In the genomic region with DNA sequence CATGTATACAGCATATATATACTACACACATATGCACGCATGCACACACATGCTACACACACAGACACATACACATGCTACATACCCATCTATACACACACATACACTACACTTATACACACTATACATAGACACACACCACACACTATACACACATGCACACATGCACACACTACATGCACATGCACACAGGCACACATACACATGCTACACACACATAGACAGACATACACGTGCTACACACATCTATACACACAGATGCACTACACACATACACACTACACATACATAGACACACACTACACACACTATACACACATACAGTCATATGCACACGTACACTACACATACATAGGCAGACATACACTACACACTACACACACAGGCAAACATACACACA, we compare ENCODE assay signal across 17 cellular contexts. TPM values are rescaled to one million over a fixed set of nuclear protein-coding genes. Genes with fewer than 3 reads are reported as not detected.
DNase-seq lines count a peak whose midpoint lies in the region; ATAC-seq, FAIRE-seq and TF ChIP-seq lines count a peak whose summit lies in the region.
"Had no signal": no experiment of that assay in that cellular context is flagged by ENCODE, and none has a peak within 500 bp of the region (broad histone marks: within the 10 kb centered on the region; RNA-seq: fewer than 3 reads in every experiment).

No MANE protein-coding gene starts in this region.

- TF ChIP-seq EP300 in H1 (IDR thresholded peaks at IDR 0.05; ENCODE audit: borderline replicate concordance in 1 of 2, low read depth in 2 of 2, low read length in 2 of 2), result no peak

- no peak overlapping the region for H3K14ac ChIP-seq in H1 (ENCODE audit: insufficient read length)

- no peaks in the 10 kb centered on the region for H3K36me3 ChIP-seq in H1 (ENCODE audit: control insufficient read depth in 2 of 4, insufficient read depth in 4 of 4, low read length in 3 of 4)
- no peaks in the 10 kb centered on the region for H3K36me3 ChIP-seq in neural progenitor cell
- no peaks in the 10 kb centered on the region for H3K36me3 ChIP-seq in uterus
- H3K36me3 ChIP-seq in lower lobe of right lung, result no peaks in the 10 kb centered on the region
- H3K36me3 ChIP-seq: BE2C had no signal

- H3K18ac ChIP-seq in H1 (ENCODE audit: extremely low read depth, low read length), result no peak overlapping the region

- H3K27ac ChIP-seq in H1 (ENCODE audit: low read depth, low read length) (no peak overlapping the region), neural progenitor cell (no peak overlapping the region), uterus (no peak overlapping the region), lower lobe of right lung (no peak overlapping the region)
- H3K27ac ChIP-seq: A549, C4-2B, GM23248 had no signal

- H3F3A ChIP-seq in neural progenitor cell (ENCODE audit: low read depth), result peaks cover 13% of the 10 kb centered on the region

- no peak overlapping the region; the same call in 1 of the 2 replicates for H2BK15ac ChIP-seq in H1 (ENCODE audit: low read length)

- no peak overlapping the region for H3K23ac ChIP-seq in H1 (ENCODE audit: insufficient read length)

- H2BK5ac ChIP-seq in H1 (ENCODE audit: low read depth, low read length), result no peak overlapping the region; the same call in 1 of the 2 replicates

- H3K56ac ChIP-seq in H1 (replicated peaks; ENCODE audit: insufficient read length, low read depth, low read length), result no peak overlapping the region

- H3K4me3 Mint-ChIP-seq in neural progenitor cell, result peak overlapping the region; percentile 19
- H3K4me3 Mint-ChIP-seq: CD4-positive, alpha-beta memory T cell had no signal

- H2BK120ac ChIP-seq in H1 (replicated peaks; ENCODE audit: low read depth, low read length), result no peak overlapping the region

- H3K27me3 ChIP-seq in H1 (replicated peaks in 1 of 4; ENCODE audit: control insufficient read depth in 3 of 4, extremely low read depth in 1 of 4, insufficient read depth in 3 of 4, low read length in 3 of 4) (no peaks in the 10 kb centered on the region), neural progenitor cell (peaks cover 31% of the 10 kb centered on the region), uterus (peaks cover 0 to 10% of the 10 kb centered on the region in 2 donors), lower lobe of right lung (ENCODE audit: low read depth) (peaks cover 17% of the 10 kb centered on the region)
- H3K27me3 ChIP-seq: BE2C had no signal

- H4K91ac ChIP-seq in H1 (replicated peaks; ENCODE audit: insufficient read length, low read length), result no peak overlapping the region

- H3K4me3 ChIP-seq in H1 (ENCODE audit: extremely low read depth in 1 of 4, insufficient read depth in 2 of 4, low read depth in 3 of 4, low read length in 4 of 4) (no peak overlapping the region), neural progenitor cell (no peak overlapping the region), uterus (no peak overlapping the region), lower lobe of right lung (no peak overlapping the region)
- H3K4me3 ChIP-seq: A549, GM23248 had no signal

- peaks cover 0 to 4% of the 10 kb centered on the region in 2 experiments; a peak in 1 of 4 replicates for H3K79me2 ChIP-seq in H1 (ENCODE audit: control insufficient read depth in 1 of 2, insufficient read depth in 2 of 2, low read length in 2 of 2)
- H3K79me2 ChIP-seq in neural progenitor cell (ENCODE audit: low read depth), result no peaks in the 10 kb centered on the region

- H2AFZ ChIP-seq in H1 (ENCODE audit: low read length), result no peak overlapping the region
- H2AFZ ChIP-seq in neural progenitor cell (replicated peaks), result no peak overlapping the region
- H2AFZ ChIP-seq: GM23248 had no signal

- H3K9me3 ChIP-seq in H1 (ENCODE audit: insufficient read depth in 2 of 2, low read depth in 1 of 2, low read length in 1 of 2) (no peaks in the 10 kb centered on the region; a peak in 1 of 4 replicates), neural progenitor cell (ENCODE audit: low read depth) (no peaks in the 10 kb centered on the region), uterus (no peaks in the 10 kb centered on the region), lower lobe of right lung (peaks cover 8% of the 10 kb centered on the region)
- H3K9me3 ChIP-seq: BE2C had no signal

- no peak overlapping the region for H3K27ac Mint-ChIP-seq in neural progenitor cell
- H3K27ac Mint-ChIP-seq: CD4-positive, alpha-beta memory T cell had no signal

- no peak for TF ChIP-seq RAD21 in H1 (IDR thresholded peaks at IDR 0.05 in 1 of 2, conservative IDR thresholded peaks at IDR 0.05 in 1 of 2; ENCODE audit: low read depth in 2 of 2, low read length in 2 of 2)

- no peak overlapping the region for H4K5ac ChIP-seq in H1 (ENCODE audit: insufficient read length, low read depth, low read length)

- H3K23me2 ChIP-seq in H1 (ENCODE audit: low read depth, low read length), result peaks cover 6% of the 10 kb centered on the region

- peaks cover 18% of the 10 kb centered on the region for H3K27me3 Mint-ChIP-seq in neural progenitor cell (ENCODE audit: insufficient read depth, low read depth)

- peaks cover 3% of the 10 kb centered on the region for H3K4me1 Mint-ChIP-seq in neural progenitor cell
- H3K4me1 Mint-ChIP-seq: CD4-positive, alpha-beta memory T cell had no signal

- no peak overlapping the region for H4K8ac ChIP-seq in H1 (ENCODE audit: extremely low read depth, insufficient read depth, low read length)

- DNase-seq in HTR-8/SVneo (ENCODE audit: insufficient read length, low spot score) (no peak), H1 (ENCODE audit: low read depth in 1 of 2, low spot score in 2 of 2) (no peak), neural progenitor cell (ENCODE audit: low spot score) (no peak), uterus (no peak), lower lobe of right lung (no peak), DMS53 (lab: John Stamatoyannopoulos, UW) (no peak)
- DNase-seq: BE2C; CD4-positive, alpha-beta memory T cell; DMS153; DND-41; GDM1; GM23248; H7 had no signal

- H3K9ac ChIP-seq in H1 (replicated peaks in 1 of 4; ENCODE audit: extremely low read depth in 1 of 4, low read depth in 3 of 4, low read length in 3 of 4) (no peak overlapping the region), neural progenitor cell (no peak overlapping the region)
- H3K9ac ChIP-seq: GM23248 had no signal

- no peak for TF ChIP-seq POLR2A in H1 (IDR thresholded peaks at IDR 0.05; ENCODE audit: control extremely low read depth in 1 of 2, low read depth in 2 of 2, low read length in 2 of 2)
- TF ChIP-seq POLR2A in uterus (IDR thresholded peaks at IDR 0.05), result no peak

- H2BK12ac ChIP-seq in H1 (ENCODE audit: low read depth, low read length), result no peak overlapping the region; the same call in 1 of the 2 replicates

- intact Hi-C loops in uterus (cut with DNase I; ENCODE audit: low total_unique reads), result no loop called here
- intact Hi-C loops in lower lobe of right lung (cut with DNase I), result no loop called here

- H3K4me1 ChIP-seq in H1 (replicated peaks in 1 of 4; ENCODE audit: control insufficient read depth in 3 of 4, insufficient read depth in 4 of 4, low read length in 3 of 4), result no peaks in the 10 kb centered on the region
- no peaks in the 10 kb centered on the region for H3K4me1 ChIP-seq in neural progenitor cell
- no peaks in the 10 kb centered on the region for H3K4me1 ChIP-seq in uterus
- H3K4me1 ChIP-seq in lower lobe of right lung, result peaks cover 6% of the 10 kb centered on the region
- H3K4me1 ChIP-seq: A549, BE2C had no signal

- CTCF ChIA-PET in H1 (lab: Charles Lee; ENCODE audit: partially characterized antibody), result interaction anchor here (4.1 kb wide), 1 partner anchor 116 kb away, joined by 24 read pairs; no protein-coding TSS in a partner anchor

- no peaks in the 10 kb centered on the region for H3K79me1 ChIP-seq in H1 (ENCODE audit: low read depth, low read length)

- H4K20me1 ChIP-seq in H1 (replicated peaks in 1 of 2; ENCODE audit: control insufficient read depth in 1 of 2, insufficient read depth in 2 of 2, low read length in 2 of 2) (peaks cover 0 to 4% of the 10 kb centered on the region in 2 experiments), neural progenitor cell (ENCODE audit: low read depth) (no peaks in the 10 kb centered on the region)

- ATAC-seq in lower lobe of right lung, result no peak
- ATAC-seq: A549 had no signal

- H3K9me3 Mint-ChIP-seq in neural progenitor cell, result peaks cover 9% of the 10 kb centered on the region

- POLR2A ChIA-PET in H1 (lab: Charles Lee; ENCODE audit: partially characterized antibody), result no interaction called here

- FAIRE-seq in HTR-8/SVneo (lab: Jason Lieb, UNC), result peak; percentile 98
- FAIRE-seq in H1 (lab: Jason Lieb, UNC), result no peak
- FAIRE-seq: A549, GM18507 had no signal

- no peak overlapping the region for H3K4ac ChIP-seq in H1 (replicated peaks; ENCODE audit: insufficient read length, low read depth, low read length)

- peak overlapping the region; percentile 37; the same call in 1 of the 2 replicates for H2BK20ac ChIP-seq in H1 (ENCODE audit: low read length)

- H3K4me2 ChIP-seq in H1 (ENCODE audit: insufficient read depth in 1 of 2, low read depth in 2 of 2, low read length in 2 of 2), result no peak overlapping the region; a peak in 1 of 4 replicates
- H3K4me2 ChIP-seq in neural progenitor cell, result no peak overlapping the region
- H3K4me2 ChIP-seq: A549 had no signal

- WGBS in H1 (ENCODE audit: extremely low coverage in 1 of 2, insufficient coverage in 1 of 2, insufficient read length in 1 of 2, insufficient replicate concordance in 2 of 2, low coverage in 1 of 2, low lambda C conversion rate in 2 of 2, missing lambda C conversion rate in 1 of 2), 2 experiments, result 77% methylated on average over 3 of the region's 3 CpGs; no CpG with 5 or more reads in 1 of the 2 experiments

- H3K36me3 Mint-ChIP-seq in neural progenitor cell, result peaks cover 1% of the 10 kb centered on the region
- H3K36me3 Mint-ChIP-seq: CD4-positive, alpha-beta memory T cell had no signal

- H2AK5ac ChIP-seq in H1 (ENCODE audit: low read depth, low read length), result peak overlapping the region; percentile 88; the same call in 1 of the 2 replicates

- TF ChIP-seq CTCF in H1 (IDR thresholded peaks at IDR 0.05; ENCODE audit: control extremely low read depth in 1 of 3, insufficient read depth in 1 of 3, low read depth in 1 of 3, low read length in 3 of 3), result no peak
- no peak for TF ChIP-seq CTCF in neural progenitor cell (IDR thresholded peaks at IDR 0.05)
- TF ChIP-seq CTCF in uterus (IDR thresholded peaks at IDR 0.05), result no peak
- no peak for TF ChIP-seq CTCF in lower lobe of right lung (IDR thresholded peaks at IDR 0.05)

TF ChIP-seq in H1, 55 proteins besides CTCF, POLR2A, EP300 and RAD21 (continues in another document):
- no peak for TF ChIP-seq CBX5 (IDR thresholded peaks at IDR 0.05; ENCODE audit: low read depth, low read length)

RNA-seq across cellular contexts. Expression of gene PRR20G, which starts 51.2 kb away (rescaled TPM):
- total RNA-seq in H1 (2021; fragmentation: NEBNext Ultra II Directional; extraction: Animal tissue kit (Norgen Biotek cat#: 25700)), result not detected in 2 replicates
- 0.24 and 0.67 TPM in 2 replicates for polyA plus RNA-seq in H1 (2011; rRNA removed)
- polyA plus RNA-seq in H1 (2011; cell fraction: cytosol; rRNA removed), result 0.23 TPM
- 0.41 TPM for polyA plus RNA-seq in H1 (2011; cell fraction: nucleus; rRNA removed)
- 0.15 to 0.44 TPM (median 0.23 TPM) in 4 replicates for polyA plus RNA-seq in H1 (2012, experiment 1 of 2)
- polyA plus RNA-seq in H1 (2012, experiment 2 of 2), result 0.24 TPM
- polyA plus RNA-seq in H1 (2013, experiment 1 of 2), result 0.20 TPM
- polyA plus RNA-seq in H1 (2013, experiment 2 of 2), result 0.17 TPM
- polyA minus RNA-seq in H1 (2011; rRNA and poly(A)+ RNA removed), result 0.17 TPM in 1 of 2 replicates, not detected in the other
- polyA minus RNA-seq in H1 (2011; cell fraction: cytosol; rRNA and poly(A)+ RNA removed), result not detected
- not detected for polyA minus RNA-seq in H1 (2011; cell fraction: nucleus; rRNA and poly(A)+ RNA removed)
- not detected in 2 replicates for total RNA-seq in neural progenitor cell (ENCODE audit: low replicate concordance)
- not detected for total RNA-seq in uterus
- not detected for total RNA-seq in lower lobe of right lung
- total RNA-seq: CD4-positive, alpha-beta memory T cell; GM23248; H7 had no signal
- polyA plus RNA-seq: A549; AG04450; CD4-positive, alpha-beta memory T cell; GM23248 had no signal
